In the genomic region with DNA sequence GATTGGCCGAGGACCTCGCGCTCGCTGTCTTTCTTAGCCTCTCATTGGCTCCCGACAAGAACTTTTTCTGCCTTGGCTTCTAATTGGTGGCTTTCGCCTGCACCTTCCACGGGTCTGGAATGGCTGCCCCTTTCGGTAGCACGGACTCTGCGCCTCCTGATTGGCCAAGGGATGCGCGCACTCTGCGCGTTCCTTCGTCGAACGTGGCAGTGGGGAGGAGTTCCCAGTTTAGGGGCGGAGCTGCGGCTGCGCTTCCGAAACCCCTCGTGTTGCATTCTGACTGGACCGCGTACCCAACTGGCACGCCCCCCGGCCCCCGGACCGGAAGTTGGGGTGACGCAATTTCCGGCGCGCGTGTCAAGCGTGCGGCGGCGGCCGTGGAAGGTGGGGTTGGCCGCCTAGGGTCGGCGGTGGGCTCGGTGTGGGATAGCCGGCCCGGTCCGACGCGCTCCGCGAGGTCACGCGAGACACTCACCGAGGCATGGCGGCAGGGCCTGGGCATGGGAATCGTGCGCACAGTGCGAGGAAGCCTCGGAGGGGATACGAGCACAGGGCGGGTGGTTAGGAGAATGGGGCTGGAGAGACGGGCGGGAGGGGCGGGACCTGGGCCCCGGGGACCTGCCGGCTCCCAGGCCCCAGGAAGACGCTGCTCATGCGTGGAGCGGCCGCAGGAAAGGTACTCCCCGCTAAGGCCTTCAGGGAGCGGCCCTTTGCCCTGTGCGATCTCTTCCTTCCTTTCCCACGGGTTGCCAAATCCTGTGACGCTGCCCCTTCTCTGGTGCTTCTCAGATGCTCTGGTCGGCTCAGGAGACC, we compare ENCODE assay signal across 8 cellular contexts. TPM values are rescaled to one million over a fixed set of nuclear protein-coding genes. Genes with fewer than 3 reads are reported as not detected.
DNase-seq lines count a peak whose midpoint lies in the region; ATAC-seq, FAIRE-seq and TF ChIP-seq lines count a peak whose summit lies in the region.

No MANE protein-coding gene starts in this region.

- DNase-seq in NCI-H187 treated with DMSO at 0.1 percent for 48 hours (lab: John Stamatoyannopoulos, UW) (peak; percentile 92), ascending aorta (ENCODE audit: low spot score in 2 of 2) (peak; percentile 99 to 100), right cardiac atrium (peak; percentile 99 to 100 (median 100)), psoas muscle (peak; percentile 99 to 100), urothelium cell line (ENCODE audit: low spot score) (peak; percentile 100)
- peak; percentile 99 for DNase-seq in T-helper 2 cell treated with Interferon-gamma antibody and Interleukin-4, amounts not matched to agents 5 μg/mL and 100 μg/mL, for 36 hours (ENCODE audit: low spot score)

- intact Hi-C loops in ascending aorta (cut with DNase I) (loop anchor here (1.0 to 10.0 kb wide), 3 partner anchors 10 to 346 kb away; a partner anchor contains a TSS), right cardiac atrium (cut with DNase I) (no loop called here), psoas muscle (cut with DNase I) (loop anchor here in 1 of 2 donors (2.0 kb wide), 1 partner anchor 26 kb away; a partner anchor contains a TSS)

- H3K4me1 Mint-ChIP-seq in T-helper 2 cell treated with Interferon-gamma antibody and Interleukin-4, amounts not matched to agents 5 μg/mL and 100 μg/mL, for 36 hours (ENCODE audit: low read depth): peaks cover 33% of the 10 kb centered on the region

- peak overlapping the region; percentile 91 for H3K4me3 Mint-ChIP-seq in T-helper 2 cell treated with Interferon-gamma antibody and Interleukin-4, amounts not matched to agents 5 μg/mL and 100 μg/mL, for 36 hours

- TF ChIP-seq CTCF in ascending aorta (IDR thresholded peaks at IDR 0.05) (no peak), psoas muscle (IDR thresholded peaks at IDR 0.05) (peak; percentile 16)

- H3K9me3 ChIP-seq in ascending aorta: no peaks in the 10 kb centered on the region
- H3K9me3 ChIP-seq in right cardiac atrium (ENCODE audit: control insufficient read depth, low read length): no peaks in the 10 kb centered on the region
- no peaks in the 10 kb centered on the region for H3K9me3 ChIP-seq in psoas muscle

- peak; percentile 66 for ATAC-seq in GM18505 (IDR thresholded peaks at IDR 0.05; ENCODE audit: unreplicated experiment)
- ATAC-seq in HG02970 (IDR thresholded peaks at IDR 0.05; ENCODE audit: low FRiP score, unreplicated experiment): peak; percentile 83
- ATAC-seq in right cardiac atrium: peak; percentile 95 to 98
- ATAC-seq in psoas muscle: peak; percentile 89 to 92 (median 90)

- peaks cover 49% of the 10 kb centered on the region for H3K36me3 Mint-ChIP-seq in T-helper 2 cell treated with Interferon-gamma antibody and Interleukin-4, amounts not matched to agents 5 μg/mL and 100 μg/mL, for 36 hours (ENCODE audit: low read depth)

- H3K9me3 Mint-ChIP-seq in T-helper 2 cell treated with Interferon-gamma antibody and Interleukin-4, amounts not matched to agents 5 μg/mL and 100 μg/mL, for 36 hours: no peaks in the 10 kb centered on the region

- H3K4me3 ChIP-seq in ascending aorta (peak overlapping the region; percentile 83 to 90), right cardiac atrium (ENCODE audit: low read length) (peak overlapping the region; percentile 50), psoas muscle (peak overlapping the region; percentile 78)

- peaks cover 11 to 40% of the 10 kb centered on the region in 2 donors for H3K36me3 ChIP-seq in ascending aorta
- H3K36me3 ChIP-seq in psoas muscle (ENCODE audit: insufficient read depth in 1 of 2, low read depth in 1 of 2): peaks cover 0 to 42% of the 10 kb centered on the region in 2 donors

- H3K27ac ChIP-seq in ascending aorta (peak overlapping the region; percentile 96), right cardiac atrium (ENCODE audit: low read length) (peak overlapping the region; percentile 83), psoas muscle (peak overlapping the region; percentile 98)

- H3K4me1 ChIP-seq in ascending aorta (peaks cover 10 to 29% of the 10 kb centered on the region in 2 donors), right cardiac atrium (ENCODE audit: control insufficient read depth, insufficient read depth, low read length) (peaks cover 6% of the 10 kb centered on the region), psoas muscle (peaks cover 34% of the 10 kb centered on the region)

- no peaks in the 10 kb centered on the region for H3K27me3 Mint-ChIP-seq in T-helper 2 cell treated with Interferon-gamma antibody and Interleukin-4, amounts not matched to agents 5 μg/mL and 100 μg/mL, for 36 hours (ENCODE audit: low read depth)

- TF ChIP-seq POLR2A in GM18505 (IDR thresholded peaks at IDR 0.05; ENCODE audit: borderline replicate concordance, extremely low read depth, insufficient read depth, insufficient read length): peak; percentile 90

- FAIRE-seq in urothelium cell line (lab: Jason Lieb, UNC): peak; percentile 95

- H3K27ac Mint-ChIP-seq in T-helper 2 cell treated with Interferon-gamma antibody and Interleukin-4, amounts not matched to agents 5 μg/mL and 100 μg/mL, for 36 hours: peak overlapping the region; percentile 98

- H3K27me3 ChIP-seq in ascending aorta (no peaks in the 10 kb centered on the region), right cardiac atrium (ENCODE audit: control insufficient read depth, insufficient read depth) (no peaks in the 10 kb centered on the region), psoas muscle (ENCODE audit: insufficient read depth in 3 of 3, low read length in 2 of 3) (no peaks in the 10 kb centered on the region)

- under 1% methylated on average over 74 of the region's 74 CpGs for WGBS in right cardiac atrium
- WGBS in psoas muscle, 3 donors: 0 to 1% (median 0%) methylated on average over 61 to 74 of the region's 74 CpGs

RNA-seq across cellular contexts. Expression of a gene that starts 0.6 kb away (rescaled TPM):
- 670 TPM for total RNA-seq in ascending aorta
- total RNA-seq in right cardiac atrium: 100 to 1,000 TPM; 272 to 375 (median 350) TPM
- polyA plus RNA-seq in right cardiac atrium: 278 TPM
- 100 to 1,000 TPM; 244 to 361 (median 296) TPM for total RNA-seq in psoas muscle
- polyA plus RNA-seq in psoas muscle: 100 to 1,000 TPM; 236 to 384 (median 267) TPM

RNA-seq across cellular contexts. Expression of a gene that starts 10.2 kb away (rescaled TPM):
- total RNA-seq in ascending aorta (314 TPM), right cardiac atrium (100 to 1,000 TPM; 113 to 217 (median 142) TPM), psoas muscle (100 to 1,000 TPM in 3 of 4 donors, 10 to 100 TPM in 1; 88.3 to 192 (median 160) TPM)
- polyA plus RNA-seq in right cardiac atrium (101 TPM), psoas muscle (100 to 1,000 TPM in 2 of 3 donors, 10 to 100 TPM in 1; 79.1 to 268 (median 100) TPM)

RNA-seq across cellular contexts. Expression of a gene that starts 26.1 kb away (rescaled TPM):
- total RNA-seq in ascending aorta (not detected), right cardiac atrium (under 1 TPM in 1 of 4 donors, not detected in 3; 0.85 TPM), psoas muscle (1,000 to 10,000 TPM in 3 of 4 donors, 100 to 1,000 TPM in 1; 976 to 2,217 (median 1,286) TPM)
- polyA plus RNA-seq in right cardiac atrium (not detected), psoas muscle (100 to 1,000 TPM; 296 to 661 (median 603) TPM)

RNA-seq across cellular contexts. Expression of a gene that starts 27.9 kb away (rescaled TPM):
- 149 TPM for total RNA-seq in ascending aorta
- 100 to 1,000 TPM in 2 of 4 donors, 10 to 100 TPM in 2; 88.1 to 120 (median 96.5) TPM for total RNA-seq in right cardiac atrium
- 146 TPM for polyA plus RNA-seq in right cardiac atrium
- total RNA-seq in psoas muscle: 10 to 100 TPM; 20.5 to 47.6 (median 25.7) TPM
- 100 to 1,000 TPM in 1 of 3 donors, 10 to 100 TPM in 2; 45.1 to 187 (median 57.1) TPM for polyA plus RNA-seq in psoas muscle

RNA-seq across cellular contexts. Expression of a gene that starts 30.4 kb away (rescaled TPM):
- total RNA-seq in ascending aorta (31.8 TPM), right cardiac atrium (10 to 100 TPM; 32.5 to 46.2 (median 39.1) TPM), psoas muscle (10 to 100 TPM; 23.0 to 58.4 (median 47.1) TPM)
- polyA plus RNA-seq in right cardiac atrium (18.9 TPM), psoas muscle (10 to 100 TPM; 37.5 to 79.8 (median 43.8) TPM)

Comparison
In these comparisons a context has a peak if more than half of its experiments do, and no peak if none do; other contexts are left out.
1. Peak in every context shown above with its lines: DNase-seq, ATAC-seq, H3K4me3 ChIP-seq and H3K27ac ChIP-seq.
2. RNA of a gene that starts 26.1 kb away (total RNA-seq): 976 to 2,217 TPM in psoas muscle; 0.85 TPM in right cardiac atrium and not detected in ascending aorta (single experiment); every median in the first group is over 100 times any median in the second.